ENCODE assay signal across 20 cellular contexts in genomic region chr7:35386816-35387429, GRCh38.
"Had no signal": no experiment of that assay in that cellular context is flagged by ENCODE, and none has a peak within 500 bp of the region (broad histone marks: within the 10 kb centered on the region; RNA-seq: fewer than 3 reads in every experiment).

No MANE protein-coding gene starts in this region.

- ATAC-seq: naive thymus-derived CD8-positive, alpha-beta T cell; sciatic nerve had no signal

- DNase-seq: dermis blood vessel endothelial cell; effector memory CD4-positive, alpha-beta T cell; erythroblast; esophagus squamous epithelium; foreskin melanocyte; glutamatergic neuron; kidney glomerular epithelial cell; mesenchymal stem cell; naive thymus-derived CD8-positive, alpha-beta T cell; nephron progenitor cell; nucleus accumbens; retina; stimulated activated CD4-positive, alpha-beta T cell treated with anti-CD3 and anti-CD28 coated beads, Interleukin-2, amount 100 ng/mL, for 24 hours; stimulated activated CD4-positive, alpha-beta T cell treated with anti-CD3 and anti-CD28 coated beads, Interleukin-4, amount 100 ng/mL, for 24 hours; stimulated activated naive CD4-positive, alpha-beta T cell treated with Interleukin-2 at 50 U/mL for 16 hours; stomach; tibial artery had no signal

- H3K27me3 ChIP-seq: esophagus squamous epithelium, tibial artery had no signal

- H3K4me3 ChIP-seq: coronary artery, esophagus squamous epithelium, stomach, tibial artery had no signal

- H3K9me3 ChIP-seq: esophagus squamous epithelium, stomach, tibial artery had no signal

- H3K36me3 ChIP-seq: esophagus squamous epithelium, stomach, tibial artery had no signal

- FAIRE-seq: islet of Langerhans had no signal

- H3K27ac ChIP-seq: coronary artery, esophagus squamous epithelium, stomach, tibial artery had no signal

- H3K4me1 ChIP-seq: stomach, tibial artery had no signal
